21 cellular contexts compared by ENCODE assay signal in genomic region chr20:20658123-20658522, GRCh38. TPM values are rescaled to one million over a fixed set of nuclear protein-coding genes. Genes with fewer than 3 reads are reported as not detected.
DNase-seq lines count a peak whose midpoint lies in the region; ATAC-seq and TF ChIP-seq lines count a peak whose summit lies in the region.
"Had no signal": no experiment of that assay in that cellular context is flagged by ENCODE, and none has a peak within 500 bp of the region (broad histone marks: within the 10 kb centered on the region; RNA-seq: fewer than 3 reads in every experiment).

No MANE protein-coding gene starts in this region.

- TF ChIP-seq CTCF in Calu3 (IDR thresholded peaks at IDR 0.05; ENCODE audit: unreplicated experiment): no peak

- in situ Hi-C loops in G401 (cut with HindIII; ENCODE audit: low sequenced_read_pairs): no loop called here

- intact Hi-C loops in Calu3 (cut with micrococcal nuclease; ENCODE audit: unreplicated experiment): no loop called here

- peak; percentile 64 for DNase-seq in G401 (ENCODE audit: low spot score)
- peak; percentile 35 for DNase-seq in cerebellum (ENCODE audit: low spot score)
- DNase-seq in left lobe of liver (ENCODE audit: low spot score): no peak
- peak; percentile 36 for DNase-seq in pons (ENCODE audit: low spot score)
- DNase-seq in activated CD4-positive, alpha-beta T cell treated with anti-CD3 and anti-CD28 coated beads for 48 hours: no peak
- DNase-seq in cortex of kidney (lab: John Stamatoyannopoulos, UW): no peak
- no peak for DNase-seq in Calu3
- DNase-seq: 8988T; ACHN; AML-193; BE2C; CD4-positive, alpha-beta T cell; CD8-positive, alpha-beta memory T cell; DMS53; DMS79 treated with DMSO at 0.1 percent for 48 hours; GM23248; H7; HCEC 1CT had no signal

- CTCF ChIA-PET in Calu3 (lab: Charles Lee): no interaction called here

- H3K4me1 Mint-ChIP-seq in Calu3 (ENCODE audit: low read depth, unreplicated experiment): peaks cover 8% of the 10 kb centered on the region
- H3K4me1 Mint-ChIP-seq: CD14-positive monocyte had no signal

- no peak overlapping the region for H3K27ac Mint-ChIP-seq in Calu3 (ENCODE audit: unreplicated experiment)
- H3K27ac Mint-ChIP-seq: CD14-positive monocyte; CD4-positive, alpha-beta T cell; CD8-positive, alpha-beta memory T cell had no signal

- ATAC-seq in left lobe of liver (peak; percentile 87), HG02623 (IDR thresholded peaks at IDR 0.05; ENCODE audit: unreplicated experiment) (no peak)
- ATAC-seq: A549 had no signal

- no peak overlapping the region for H3K4me3 Mint-ChIP-seq in Calu3 (ENCODE audit: low read depth, unreplicated experiment)
- H3K4me3 Mint-ChIP-seq: CD14-positive monocyte; CD4-positive, alpha-beta T cell; CD8-positive, alpha-beta memory T cell had no signal

- no TSS peak for BruUV-seq in Calu3 (replicated peaks; lab: Mats Ljungman, UMichigan)

- no peaks in the 10 kb centered on the region for H3K36me3 Mint-ChIP-seq in Calu3 (ENCODE audit: insufficient read depth, unreplicated experiment)

- no peaks in the 10 kb centered on the region for H3K9me3 Mint-ChIP-seq in Calu3 (ENCODE audit: low read depth, unreplicated experiment)
- H3K9me3 Mint-ChIP-seq: CD14-positive monocyte; CD4-positive, alpha-beta T cell; CD8-positive, alpha-beta memory T cell had no signal

- H3K27me3 Mint-ChIP-seq in Calu3 (ENCODE audit: unreplicated experiment): no peaks in the 10 kb centered on the region
- H3K27me3 Mint-ChIP-seq: CD4-positive, alpha-beta T cell had no signal

RNA-seq across cellular contexts. Expression of gene RALGAPA2, which starts 54.3 kb away (rescaled TPM):
- 5.2 and 8.6 TPM in 2 replicates for total RNA-seq in G401 (2014; rRNA removed; shearing (Covaris generic))
- total RNA-seq in cerebellum: 50.7 TPM
- total RNA-seq in left lobe of liver: 52.0 TPM
- 26.3 and 28.5 TPM in 2 replicates for total RNA-seq in Calu3 (2022)

Comparison
In these comparisons a context has a peak if more than half of its experiments do, and no peak if none do; other contexts are left out.
1. DNase-seq: peak in G401 (single experiment), cerebellum (single experiment) and pons (single experiment); none in left lobe of liver (single experiment), activated CD4-positive, alpha-beta T cell treated with anti-CD3 and anti-CD28 coated beads for 48 hours (single experiment), cortex of kidney (single experiment) and Calu3 (single experiment).